7 cellular contexts compared by ENCODE assay signal in the genomic region with DNA sequence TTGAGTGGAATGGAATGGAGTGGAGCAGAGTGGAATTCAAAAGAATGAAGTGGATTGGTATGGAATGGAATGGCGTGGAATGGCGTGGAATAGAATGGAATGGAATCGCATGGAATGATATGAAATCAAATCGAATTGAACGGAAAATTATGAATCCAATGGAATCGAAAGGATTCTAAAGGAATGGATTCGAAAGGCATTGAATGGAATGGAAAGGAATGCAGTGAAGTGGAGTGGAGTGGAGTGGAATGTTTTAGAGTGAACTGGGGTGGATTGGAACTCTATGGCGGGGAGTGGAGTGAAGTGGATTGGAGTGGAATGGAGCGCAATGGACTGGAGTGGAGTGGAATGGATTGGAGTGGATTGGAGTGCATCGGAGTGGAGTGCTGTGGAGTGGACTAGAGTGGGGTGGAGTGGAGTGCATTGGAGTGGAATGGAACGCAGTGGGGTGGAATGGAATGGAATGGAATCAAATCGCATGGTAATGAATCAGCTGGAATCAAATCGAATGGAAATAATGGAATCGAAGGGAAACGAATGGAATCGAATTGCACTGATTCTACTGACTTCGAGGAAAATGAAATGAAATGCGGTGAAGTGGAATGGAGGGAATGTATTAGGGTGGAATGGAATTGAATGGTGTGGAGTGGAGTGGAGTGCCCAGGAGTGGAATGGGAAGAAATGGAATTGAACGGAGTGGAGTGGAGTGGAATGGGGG.
DNase-seq lines count a peak whose midpoint lies in the region; ATAC-seq and TF ChIP-seq lines count a peak whose summit lies in the region.
"Not testable (repeated sequence)": the region's sequence is repeated elsewhere in the genome, so short reads cannot be mapped to it uniquely, and the experiment has no call there.

No MANE protein-coding gene starts in this region.

- ATAC-seq in HG02642 (IDR thresholded peaks at IDR 0.05; ENCODE audit: poor library complexity, unreplicated experiment): peak; percentile 47
- ATAC-seq in T-helper 17 cell, gastrocnemius medialis: not testable (repeated sequence)

- in situ Hi-C loops in G401 (cut with HindIII; ENCODE audit: low sequenced_read_pairs); gastrocnemius medialis (cut with MboI; ENCODE audit: low sequenced_read_pairs in 4 of 4): not testable (repeated sequence)

- not testable (repeated sequence) for TF ChIP-seq POLR2A in gastrocnemius medialis (IDR thresholded peaks at IDR 0.05)

- not testable (repeated sequence) for H3K36me3 ChIP-seq in iPS-20b (ENCODE audit: insufficient read depth, low read depth, low read length); gastrocnemius medialis

- peak; percentile 33 for DNase-seq in G401 (ENCODE audit: low spot score)
- peak; percentile 6 to 17 (median 9) for DNase-seq in T-helper 17 cell
- DNase-seq in activated T-helper 1 cell treated with anti-CD3 and anti-CD28 coated beads, Interleukin-12 subunit alpha, Interleukin-12 subunit beta, Interleukin-2, Interleukin-4 antibody, amounts not matched to agents 30 ng/mL and 10 ng/mL and 1 ng/mL, durations not matched to agents 14 hours and 24 hours and 36 hours (ENCODE audit: low spot score): peak; percentile 26
- peak; percentile 15 for DNase-seq in dermis blood vessel endothelial cell
- peak; percentile 10 to 17 for DNase-seq in gastrocnemius medialis

- H3K4me1 Mint-ChIP-seq in T-helper 17 cell; activated T-helper 1 cell treated with anti-CD3 and anti-CD28 coated beads, Interleukin-12 subunit alpha, Interleukin-12 subunit beta, Interleukin-2, Interleukin-4 antibody, amounts not matched to agents 30 ng/mL and 10 ng/mL and 1 ng/mL, durations not matched to agents 14 hours and 24 hours and 36 hours (ENCODE audit: low read depth): not testable (repeated sequence)

- not testable (repeated sequence) for H3K9ac ChIP-seq in iPS-20b (ENCODE audit: low read depth, low read length)

- intact Hi-C loops in activated T-helper 1 cell treated with anti-CD3 and anti-CD28 coated beads, Interleukin-12 subunit alpha, Interleukin-12 subunit beta, Interleukin-2, Interleukin-4 antibody, amounts not matched to agents 30 ng/mL and 10 ng/mL and 1 ng/mL, durations not matched to agents 14 hours and 24 hours and 36 hours (cut with micrococcal nuclease); gastrocnemius medialis (cut with DNase I; ENCODE audit: low total_unique reads): not testable (repeated sequence)

- H3K9me3 ChIP-seq in T-helper 17 cell (ENCODE audit: control insufficient read depth, low read length, poor library complexity, severe bottlenecking) (peaks cover 15% of the 10 kb centered on the region), iPS-20b (ENCODE audit: insufficient read depth, low read depth, low read length) (peaks cover 33% of the 10 kb centered on the region)
- not testable (repeated sequence) for H3K9me3 ChIP-seq in gastrocnemius medialis

- peaks cover 33% of the 10 kb centered on the region for H3K9me3 Mint-ChIP-seq in activated T-helper 1 cell treated with anti-CD3 and anti-CD28 coated beads, Interleukin-12 subunit alpha, Interleukin-12 subunit beta, Interleukin-2, Interleukin-4 antibody, amounts not matched to agents 30 ng/mL and 10 ng/mL and 1 ng/mL, durations not matched to agents 14 hours and 24 hours and 36 hours

- TF ChIP-seq CTCF in gastrocnemius medialis (IDR thresholded peaks at IDR 0.05 in 4 of 5, conservative IDR thresholded peaks at IDR 0.05 in 1 of 5): not testable (repeated sequence)

- H3K4me1 ChIP-seq in iPS-20b (ENCODE audit: insufficient read depth, low read length); gastrocnemius medialis: not testable (repeated sequence)

- not testable (repeated sequence) for H3K27ac ChIP-seq in iPS-20b (ENCODE audit: low read length); gastrocnemius medialis

- H3K27ac Mint-ChIP-seq in T-helper 17 cell; activated T-helper 1 cell treated with anti-CD3 and anti-CD28 coated beads, Interleukin-12 subunit alpha, Interleukin-12 subunit beta, Interleukin-2, Interleukin-4 antibody, amounts not matched to agents 30 ng/mL and 10 ng/mL and 1 ng/mL, durations not matched to agents 14 hours and 24 hours and 36 hours: not testable (repeated sequence)

- not testable (repeated sequence) for H3K4me3 Mint-ChIP-seq in T-helper 17 cell; activated T-helper 1 cell treated with anti-CD3 and anti-CD28 coated beads, Interleukin-12 subunit alpha, Interleukin-12 subunit beta, Interleukin-2, Interleukin-4 antibody, amounts not matched to agents 30 ng/mL and 10 ng/mL and 1 ng/mL, durations not matched to agents 14 hours and 24 hours and 36 hours

- H3K4me3 ChIP-seq in iPS-20b (ENCODE audit: low read length): peak overlapping the region; percentile 5; the same call in 1 of the 2 replicates
- H3K4me3 ChIP-seq in gastrocnemius medialis: peak overlapping the region in 1 of 4 donors; percentile 4

- not testable (repeated sequence) for H3K27me3 ChIP-seq in iPS-20b (ENCODE audit: insufficient read depth, low read length); gastrocnemius medialis

- H3K27me3 Mint-ChIP-seq in T-helper 17 cell; activated T-helper 1 cell treated with anti-CD3 and anti-CD28 coated beads, Interleukin-12 subunit alpha, Interleukin-12 subunit beta, Interleukin-2, Interleukin-4 antibody, amounts not matched to agents 30 ng/mL and 10 ng/mL and 1 ng/mL, durations not matched to agents 14 hours and 24 hours and 36 hours (ENCODE audit: insufficient read depth): not testable (repeated sequence)

- not testable (repeated sequence) for H3K36me3 Mint-ChIP-seq in T-helper 17 cell (ENCODE audit: low read depth)
- peaks cover 16% of the 10 kb centered on the region for H3K36me3 Mint-ChIP-seq in activated T-helper 1 cell treated with anti-CD3 and anti-CD28 coated beads, Interleukin-12 subunit alpha, Interleukin-12 subunit beta, Interleukin-2, Interleukin-4 antibody, amounts not matched to agents 30 ng/mL and 10 ng/mL and 1 ng/mL, durations not matched to agents 14 hours and 24 hours and 36 hours (ENCODE audit: low read depth)
